8 cellular contexts compared by ENCODE assay signal in the genomic region with DNA sequence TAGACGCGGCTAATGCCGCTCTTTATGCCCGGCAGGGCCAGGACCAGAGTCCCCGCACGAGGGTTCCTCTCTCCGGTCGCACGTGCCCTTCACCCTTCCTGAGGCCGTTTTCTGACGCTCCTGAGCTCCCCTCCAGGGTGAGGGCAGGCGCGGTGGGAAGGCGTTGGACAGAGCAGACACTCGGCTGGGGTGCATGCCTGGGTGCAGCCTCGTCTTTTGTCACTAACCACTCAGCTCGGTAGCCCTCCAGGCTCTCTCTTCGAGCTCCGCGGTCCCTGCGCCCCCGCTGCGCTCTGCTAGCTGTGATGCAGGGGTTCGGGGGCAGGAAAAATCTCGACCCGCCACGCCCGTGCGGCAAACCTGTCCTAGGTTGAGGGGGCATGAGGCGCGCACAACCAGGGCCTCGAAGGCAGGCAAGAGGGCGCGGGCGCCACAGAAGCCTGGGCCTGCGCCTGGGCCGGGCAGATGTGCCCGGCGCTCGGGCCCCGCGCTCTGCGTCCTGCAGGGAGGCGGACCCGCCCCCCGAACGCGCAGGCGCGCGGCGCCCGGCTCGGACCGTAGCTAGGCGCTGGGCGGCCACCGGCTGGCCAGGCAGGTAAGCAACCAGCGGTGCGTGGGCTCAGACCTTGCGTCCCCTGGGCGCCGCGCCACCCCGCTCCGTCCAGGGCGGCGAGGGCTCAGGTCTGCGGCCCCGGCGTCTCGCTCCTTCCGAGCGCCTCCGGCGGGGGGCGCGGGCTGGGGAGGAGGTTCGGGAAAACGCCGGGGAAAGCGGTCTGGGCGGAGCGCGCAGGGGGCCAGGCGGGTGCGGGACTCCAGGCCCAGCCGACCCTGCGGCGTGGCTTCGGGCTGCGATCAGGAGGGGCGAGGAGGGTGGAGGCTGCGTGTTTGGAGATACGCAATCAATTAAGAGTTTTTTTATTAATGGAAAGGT. TPM values are rescaled to one million over a fixed set of nuclear protein-coding genes. Genes with fewer than 3 reads are reported as not detected.
DNase-seq lines count a peak whose midpoint lies in the region; ATAC-seq and TF ChIP-seq lines count a peak whose summit lies in the region.

A gene (plus strand): TSS at position 548 of the 931 bp plus-strand sequence. CDS start 5,807 bp downstream, outside the sequence.

- no peak within 1 kb of the TSS for H3K9ac ChIP-seq in neural progenitor cell

- DNase-seq in DMS53 (lab: John Stamatoyannopoulos, UW) (peak; percentile 91), M059J (ENCODE audit: low read depth) (peak; percentile 55), germinal center (ENCODE audit: low spot score) (peak; percentile 56), neural progenitor cell (ENCODE audit: low spot score) (peak; percentile 88), NOMO-1 treated with dmso at 0.1 percent for 144 hours (lab: John Stamatoyannopoulos, UW; ENCODE audit: unreplicated experiment) (no peak)
- DNase-seq in activated T-helper 1 cell treated with anti-CD3 and anti-CD28 coated beads, Interleukin-12 subunit alpha, Interleukin-12 subunit beta, Interleukin-2, Interleukin-4 antibody, amounts not matched to agents 30 ng/mL and 10 ng/mL and 1 ng/mL, durations not matched to agents 14 hours and 24 hours and 36 hours (ENCODE audit: low spot score), result no peak
- no peak for DNase-seq in central memory CD4-positive, alpha-beta T cell

- H3K27ac ChIP-seq in neural progenitor cell, result no peak within 1 kb of the TSS

- H3F3A ChIP-seq in neural progenitor cell (ENCODE audit: low read depth), result peaks cover 15% of the 10 kb centered on the region

- peak; percentile 31 for TF ChIP-seq CTCF in neural progenitor cell (IDR thresholded peaks at IDR 0.05)

- no peaks in the 10 kb centered on the region for H3K36me3 ChIP-seq in neural progenitor cell

- no peak for ATAC-seq in GM18868 (IDR thresholded peaks at IDR 0.05; ENCODE audit: unreplicated experiment)

- peak within 1 kb of the TSS; percentile 51 for H3K4me3 Mint-ChIP-seq in activated T-helper 1 cell treated with anti-CD3 and anti-CD28 coated beads, Interleukin-12 subunit alpha, Interleukin-12 subunit beta, Interleukin-2, Interleukin-4 antibody, amounts not matched to agents 30 ng/mL and 10 ng/mL and 1 ng/mL, durations not matched to agents 14 hours and 24 hours and 36 hours
- peak within 1 kb of the TSS; percentile 90 for H3K4me3 Mint-ChIP-seq in neural progenitor cell

- intact Hi-C loops in activated T-helper 1 cell treated with anti-CD3 and anti-CD28 coated beads, Interleukin-12 subunit alpha, Interleukin-12 subunit beta, Interleukin-2, Interleukin-4 antibody, amounts not matched to agents 30 ng/mL and 10 ng/mL and 1 ng/mL, durations not matched to agents 14 hours and 24 hours and 36 hours (cut with micrococcal nuclease), result no loop called here

- peak within 1 kb of the TSS; percentile 86 for H3K4me2 ChIP-seq in neural progenitor cell

- H3K36me3 Mint-ChIP-seq in activated T-helper 1 cell treated with anti-CD3 and anti-CD28 coated beads, Interleukin-12 subunit alpha, Interleukin-12 subunit beta, Interleukin-2, Interleukin-4 antibody, amounts not matched to agents 30 ng/mL and 10 ng/mL and 1 ng/mL, durations not matched to agents 14 hours and 24 hours and 36 hours (ENCODE audit: low read depth), result no peaks in the 10 kb centered on the region
- peaks cover 2% of the 10 kb centered on the region for H3K36me3 Mint-ChIP-seq in neural progenitor cell

- no peak within 1 kb of the TSS for H3K27ac Mint-ChIP-seq in activated T-helper 1 cell treated with anti-CD3 and anti-CD28 coated beads, Interleukin-12 subunit alpha, Interleukin-12 subunit beta, Interleukin-2, Interleukin-4 antibody, amounts not matched to agents 30 ng/mL and 10 ng/mL and 1 ng/mL, durations not matched to agents 14 hours and 24 hours and 36 hours
- no peak within 1 kb of the TSS for H3K27ac Mint-ChIP-seq in neural progenitor cell

- H3K27me3 ChIP-seq in neural progenitor cell, result peaks cover 41% of the 10 kb centered on the region

- H3K4me1 ChIP-seq in neural progenitor cell, result no peaks in the 10 kb centered on the region

- peak within 1 kb of the TSS; percentile 95 for H2AFZ ChIP-seq in neural progenitor cell (replicated peaks)

- H3K4me3 ChIP-seq in neural progenitor cell, result peak within 1 kb of the TSS; percentile 68

- no peaks in the 10 kb centered on the region for H3K79me2 ChIP-seq in neural progenitor cell (ENCODE audit: low read depth)

- peaks cover 39% of the 10 kb centered on the region for H3K27me3 Mint-ChIP-seq in activated T-helper 1 cell treated with anti-CD3 and anti-CD28 coated beads, Interleukin-12 subunit alpha, Interleukin-12 subunit beta, Interleukin-2, Interleukin-4 antibody, amounts not matched to agents 30 ng/mL and 10 ng/mL and 1 ng/mL, durations not matched to agents 14 hours and 24 hours and 36 hours (ENCODE audit: insufficient read depth)
- H3K27me3 Mint-ChIP-seq in neural progenitor cell (ENCODE audit: insufficient read depth, low read depth), result peaks cover 20% of the 10 kb centered on the region

- no peaks in the 10 kb centered on the region for H4K20me1 ChIP-seq in neural progenitor cell (ENCODE audit: low read depth)

- H3K4me1 Mint-ChIP-seq in activated T-helper 1 cell treated with anti-CD3 and anti-CD28 coated beads, Interleukin-12 subunit alpha, Interleukin-12 subunit beta, Interleukin-2, Interleukin-4 antibody, amounts not matched to agents 30 ng/mL and 10 ng/mL and 1 ng/mL, durations not matched to agents 14 hours and 24 hours and 36 hours (ENCODE audit: low read depth), result no peaks in the 10 kb centered on the region
- no peaks in the 10 kb centered on the region for H3K4me1 Mint-ChIP-seq in neural progenitor cell

- no peaks in the 10 kb centered on the region for H3K9me3 ChIP-seq in neural progenitor cell (ENCODE audit: low read depth)

- no peaks in the 10 kb centered on the region for H3K9me3 Mint-ChIP-seq in activated T-helper 1 cell treated with anti-CD3 and anti-CD28 coated beads, Interleukin-12 subunit alpha, Interleukin-12 subunit beta, Interleukin-2, Interleukin-4 antibody, amounts not matched to agents 30 ng/mL and 10 ng/mL and 1 ng/mL, durations not matched to agents 14 hours and 24 hours and 36 hours
- H3K9me3 Mint-ChIP-seq in neural progenitor cell, result peaks cover 2% of the 10 kb centered on the region

RNA-seq across cellular contexts. Expression of the gene that starts here (rescaled TPM):
- 1.3 and 6.0 TPM in 2 replicates for total RNA-seq in M059J (2014; rRNA removed; shearing (Covaris generic))
- total RNA-seq in activated T-helper 1 cell treated with anti-CD3 and anti-CD28 coated beads, Interleukin-12 subunit alpha, Interleukin-12 subunit beta, Interleukin-2, Interleukin-4 antibody, amounts not matched to agents 30 ng/mL and 10 ng/mL and 1 ng/mL, durations not matched to agents 14 hours and 24 hours and 36 hours, result 8.7 and 8.9 TPM in 2 replicates
- total RNA-seq in neural progenitor cell (ENCODE audit: low replicate concordance), result 27.6 and 51.4 TPM in 2 replicates

Comparison
In these comparisons a context has a peak if more than half of its experiments do, and no peak if none do; other contexts are left out.
1. DNase-seq: peak in DMS53 (single experiment), M059J (single experiment), germinal center (single experiment) and neural progenitor cell (single experiment); none in activated T-helper 1 cell treated with anti-CD3 and anti-CD28 coated beads, Interleukin-12 subunit alpha, Interleukin-12 subunit beta, Interleukin-2, Interleukin-4 antibody, amounts not matched to agents 30 ng/mL and 10 ng/mL and 1 ng/mL, durations not matched to agents 14 hours and 24 hours and 36 hours (single experiment), central memory CD4-positive, alpha-beta T cell (single experiment) and NOMO-1 treated with dmso at 0.1 percent for 144 hours (single experiment).